In genomic region chr2:40487592-40487991, GRCh38 we compare ENCODE assay signal across 1 cellular context.
TF ChIP-seq lines count a peak whose summit lies in the region.

No MANE protein-coding gene starts in this region.

TF ChIP-seq in HepG2, 621 proteins besides CTCF, POLR2A, EP300 and RAD21:
- no peak for TF ChIP-seq GLI4 (CRISPR knock-in tag; IDR thresholded peaks at IDR 0.05; ENCODE audit: borderline replicate concordance)
- no peak for TF ChIP-seq ZNF740 (CRISPR knock-in tag; IDR thresholded peaks at IDR 0.05)
- TF ChIP-seq ATF2 (CRISPR knock-in tag; IDR thresholded peaks at IDR 0.05) = no peak
- TF ChIP-seq KLF11 (CRISPR knock-in tag; IDR thresholded peaks at IDR 0.05) = no peak
- no peak for TF ChIP-seq CBX5 (CRISPR knock-in tag; IDR thresholded peaks at IDR 0.05; ENCODE audit: borderline replicate concordance)
- TF ChIP-seq, protein P1, sequence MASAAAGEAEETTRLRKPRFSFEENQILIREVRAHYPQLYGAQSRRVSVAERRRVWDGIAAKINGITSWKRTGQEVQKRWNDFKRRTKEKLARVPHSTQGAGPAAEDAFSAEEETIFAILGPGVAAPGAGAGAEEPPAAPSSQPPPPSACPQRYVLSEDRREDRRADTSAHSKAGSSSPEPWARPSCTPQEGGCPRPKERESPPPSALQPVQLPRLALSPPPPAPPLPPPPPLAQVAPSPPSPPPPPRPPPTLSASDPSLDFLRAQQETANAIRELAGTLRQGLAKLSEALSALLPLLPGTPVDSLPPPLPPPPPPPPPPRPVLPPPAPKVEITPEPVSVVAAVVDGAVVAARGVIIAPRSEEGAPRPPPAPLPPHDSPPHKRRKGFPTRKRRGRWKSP (CRISPR knock-in tag; IDR thresholded peaks at IDR 0.05) = no peak
- no peak for TF ChIP-seq BORCS8-MEF2B (CRISPR knock-in tag; IDR thresholded peaks at IDR 0.05)
- no peak for TF ChIP-seq NCOA1 (CRISPR knock-in tag; IDR thresholded peaks at IDR 0.05)
- TF ChIP-seq ZNF230 (CRISPR knock-in tag; IDR thresholded peaks at IDR 0.05) = no peak
- TF ChIP-seq, protein P2, sequence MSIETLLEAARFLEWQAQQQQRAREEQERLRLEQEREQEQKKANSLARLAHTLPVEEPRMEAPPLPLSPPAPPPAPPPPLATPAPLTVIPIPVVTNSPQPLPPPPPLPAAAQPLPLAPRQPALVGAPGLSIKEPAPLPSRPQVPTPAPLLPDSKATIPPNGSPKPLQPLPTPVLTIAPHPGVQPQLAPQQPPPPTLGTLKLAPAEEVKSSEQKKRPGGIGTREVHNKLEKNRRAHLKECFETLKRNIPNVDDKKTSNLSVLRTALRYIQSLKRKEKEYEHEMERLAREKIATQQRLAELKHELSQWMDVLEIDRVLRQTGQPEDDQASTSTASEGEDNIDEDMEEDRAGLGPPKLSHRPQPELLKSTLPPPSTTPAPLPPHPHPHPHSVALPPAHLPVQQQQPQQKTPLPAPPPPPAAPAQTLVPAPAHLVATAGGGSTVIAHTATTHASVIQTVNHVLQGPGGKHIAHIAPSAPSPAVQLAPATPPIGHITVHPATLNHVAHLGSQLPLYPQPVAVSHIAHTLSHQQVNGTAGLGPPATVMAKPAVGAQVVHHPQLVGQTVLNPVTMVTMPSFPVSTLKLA (IDR thresholded peaks at IDR 0.05) = no peak
- TF ChIP-seq ZBTB10 (CRISPR knock-in tag; IDR thresholded peaks at IDR 0.05; ENCODE audit: borderline replicate concordance) = no peak
